Comparison of ENCODE assay signal across 8 cellular contexts in genomic region chr1:2049517-2050481, GRCh38. TPM values are rescaled to one million over a fixed set of nuclear protein-coding genes. Genes with fewer than 3 reads are reported as not detected.
DNase-seq lines count a peak whose midpoint lies in the region; ATAC-seq and TF ChIP-seq lines count a peak whose summit lies in the region.

PRKCZ (plus strand) TSS chr1:2050411; CDS start chr1:2050631, 220 bp downstream.

- H3K36me3 ChIP-seq in CD8-positive, alpha-beta memory T cell (ENCODE audit: insufficient read depth, low read length), result no peaks in the 10 kb centered on the region
- H3K36me3 ChIP-seq in GM23338 (ENCODE audit: insufficient read depth), result no peaks in the 10 kb centered on the region
- no peaks in the 10 kb centered on the region for H3K36me3 ChIP-seq in ectodermal cell (ENCODE audit: control insufficient read depth, insufficient read depth, low read length)

- POLR2A ChIA-PET in CD8-positive, alpha-beta memory T cell (lab: Charles Lee), result interaction anchor here (1.1 kb wide), 1 partner anchor 99 kb away, joined by 3 read pairs; no protein-coding TSS in a partner anchor
- POLR2A ChIA-PET in activated CD4-positive, alpha-beta memory T cell treated with anti-CD3 and anti-CD28 coated beads, Interleukin-2, amount 10 ng/mL, durations not matched to agents 7 days and 5 days (lab: Charles Lee), result no interaction called here

- peak within 1 kb of the TSS; percentile 77 to 90 (median 83) for H3K4me3 Mint-ChIP-seq in CD8-positive, alpha-beta memory T cell
- peak within 1 kb of the TSS; percentile 82 for H3K4me3 Mint-ChIP-seq in GM23338
- H3K4me3 Mint-ChIP-seq in activated CD4-positive, alpha-beta memory T cell treated with anti-CD3 and anti-CD28 coated beads, Interleukin-2, amount 10 ng/mL, durations not matched to agents 7 days and 5 days, result peak within 1 kb of the TSS; percentile 73

- peak within 1 kb of the TSS; percentile 43 for H3K27ac ChIP-seq in CD8-positive, alpha-beta memory T cell (ENCODE audit: low read depth, low read length)
- H3K27ac ChIP-seq in GM23338 (ENCODE audit: low read depth) (peak within 1 kb of the TSS; percentile 93), ectodermal cell (ENCODE audit: insufficient read depth, low read depth, low read length, poor library complexity, severe bottlenecking) (peak within 1 kb of the TSS; percentile 67)

- no peaks in the 10 kb centered on the region for H3K27me3 ChIP-seq in CD8-positive, alpha-beta memory T cell (ENCODE audit: insufficient read depth, low read length, poor library complexity, severe bottlenecking)
- no peaks in the 10 kb centered on the region for H3K27me3 ChIP-seq in GM23338 (ENCODE audit: insufficient read depth)
- H3K27me3 ChIP-seq in ectodermal cell (ENCODE audit: control insufficient read depth, insufficient read depth, low read length, poor library complexity, severe bottlenecking), result peaks cover 64% of the 10 kb centered on the region

- H4K20me1 ChIP-seq in GM23338 (replicated peaks; ENCODE audit: insufficient read depth), result peaks cover 22% of the 10 kb centered on the region

- H3K4me3 ChIP-seq in CD8-positive, alpha-beta memory T cell (ENCODE audit: low read length), result peak within 1 kb of the TSS; percentile 70
- H3K4me3 ChIP-seq in GM23338 (peak within 1 kb of the TSS; percentile 92), ectodermal cell (ENCODE audit: insufficient read depth, low read depth, low read length) (peak within 1 kb of the TSS; percentile 61)

- H3K36me3 Mint-ChIP-seq in CD8-positive, alpha-beta memory T cell, result no peaks in the 10 kb centered on the region
- peaks cover 2% of the 10 kb centered on the region; the same call in 1 of the 3 replicates for H3K36me3 Mint-ChIP-seq in GM23338 (ENCODE audit: low read depth)
- H3K36me3 Mint-ChIP-seq in activated CD4-positive, alpha-beta memory T cell treated with anti-CD3 and anti-CD28 coated beads, Interleukin-2, amount 10 ng/mL, durations not matched to agents 7 days and 5 days (ENCODE audit: low read depth), result no peaks in the 10 kb centered on the region

- peak within 1 kb of the TSS; percentile 96 for H3K4me2 ChIP-seq in GM23338

- H3F3A ChIP-seq in GM23338 (replicated peaks; ENCODE audit: low read depth), result peaks cover 18% of the 10 kb centered on the region

- CTCF ChIA-PET in CD8-positive, alpha-beta memory T cell (lab: Charles Lee), result no interaction called here
- CTCF ChIA-PET in activated CD4-positive, alpha-beta memory T cell treated with anti-CD3 and anti-CD28 coated beads, Interleukin-2, amount 10 ng/mL, durations not matched to agents 7 days and 5 days (lab: Charles Lee), result no interaction called here

- H3K4me1 ChIP-seq in CD8-positive, alpha-beta memory T cell (ENCODE audit: insufficient read depth, low read length), result peaks cover 25% of the 10 kb centered on the region
- peaks cover 25% of the 10 kb centered on the region; the same call in 1 of the 2 replicates for H3K4me1 ChIP-seq in GM23338 (ENCODE audit: insufficient read depth)
- peaks cover 12% of the 10 kb centered on the region for H3K4me1 ChIP-seq in ectodermal cell (ENCODE audit: control insufficient read depth, insufficient read depth, low read length)

- H3K9me2 ChIP-seq in GM23338 (ENCODE audit: insufficient read depth), result no peaks in the 10 kb centered on the region

- H3K27ac Mint-ChIP-seq in CD8-positive, alpha-beta memory T cell, result peak within 1 kb of the TSS in 7 of 8 donors; percentile 50 to 86 (median 68)
- H3K27ac Mint-ChIP-seq in GM23338, result peak within 1 kb of the TSS; percentile 89
- H3K27ac Mint-ChIP-seq in activated CD4-positive, alpha-beta memory T cell treated with anti-CD3 and anti-CD28 coated beads, Interleukin-2, amount 10 ng/mL, durations not matched to agents 7 days and 5 days, result no peak within 1 kb of the TSS

- H3K27me3 Mint-ChIP-seq in CD8-positive, alpha-beta memory T cell, result peaks cover 6 to 8% of the 10 kb centered on the region in 2 donors
- peaks cover 26% of the 10 kb centered on the region for H3K27me3 Mint-ChIP-seq in GM23338 (ENCODE audit: insufficient read depth, low read depth, poor library complexity)
- peaks cover 20% of the 10 kb centered on the region for H3K27me3 Mint-ChIP-seq in activated CD4-positive, alpha-beta memory T cell treated with anti-CD3 and anti-CD28 coated beads, Interleukin-2, amount 10 ng/mL, durations not matched to agents 7 days and 5 days

- DNase-seq in CD8-positive, alpha-beta memory T cell, result peak; percentile 92 to 95 (median 94)
- DNase-seq in GM23338 (ENCODE audit: low spot score), result peak; percentile 96
- DNase-seq in NCI-H2227 (lab: John Stamatoyannopoulos, UW; ENCODE audit: unreplicated experiment), result peak; percentile 96
- DNase-seq in activated CD4-positive, alpha-beta memory T cell treated with anti-CD3 and anti-CD28 coated beads, Interleukin-2, amount 10 ng/mL, durations not matched to agents 7 days and 5 days, result peak; percentile 90
- peak; percentile 93 for DNase-seq in mesenteric fat pad (ENCODE audit: low spot score)
- peak; percentile 92 for DNase-seq in stimulated activated CD8-positive, alpha-beta memory T cell treated with anti-CD3 and anti-CD28 coated beads, Interleukin-4, amount 100 ng/mL, for 24 hours (ENCODE audit: low read depth)

- ATAC-seq in GM23338 (peak; percentile 63), HG02884 (IDR thresholded peaks at IDR 0.05; ENCODE audit: unreplicated experiment) (no peak)

- TF ChIP-seq CTCF in GM23338 (conservative IDR thresholded peaks at IDR 0.05; ENCODE audit: low read depth in 2 of 2), result peak; percentile 55 to 60

- H3K79me2 ChIP-seq in GM23338 (replicated peaks; ENCODE audit: insufficient read depth), result peaks cover 37% of the 10 kb centered on the region

- peak within 1 kb of the TSS; percentile 91 for H2AFZ ChIP-seq in GM23338

- H3K4me1 Mint-ChIP-seq in CD8-positive, alpha-beta memory T cell, result peaks cover 13 to 41% (median 15%) of the 10 kb centered on the region in 3 donors
- peaks cover 22% of the 10 kb centered on the region for H3K4me1 Mint-ChIP-seq in GM23338
- peaks cover 19% of the 10 kb centered on the region for H3K4me1 Mint-ChIP-seq in activated CD4-positive, alpha-beta memory T cell treated with anti-CD3 and anti-CD28 coated beads, Interleukin-2, amount 10 ng/mL, durations not matched to agents 7 days and 5 days

- 1% methylated on average over 98 of the region's 98 CpGs for WGBS in ectodermal cell, 2 experiments

- H3K9me3 ChIP-seq in CD8-positive, alpha-beta memory T cell (ENCODE audit: low read length), result no peaks in the 10 kb centered on the region
- no peaks in the 10 kb centered on the region for H3K9me3 ChIP-seq in ectodermal cell (ENCODE audit: control insufficient read depth, low read length)

- H3K9me3 Mint-ChIP-seq in CD8-positive, alpha-beta memory T cell, result no peaks in the 10 kb centered on the region
- no peaks in the 10 kb centered on the region; the same call in 2 of the 3 replicates for H3K9me3 Mint-ChIP-seq in GM23338
- H3K9me3 Mint-ChIP-seq in activated CD4-positive, alpha-beta memory T cell treated with anti-CD3 and anti-CD28 coated beads, Interleukin-2, amount 10 ng/mL, durations not matched to agents 7 days and 5 days, result no peaks in the 10 kb centered on the region

TF ChIP-seq in GM23338, 12 proteins besides CTCF, POLR2A, EP300 and RAD21:
- TF ChIP-seq POLR2AphosphoS5 (IDR thresholded peaks at IDR 0.05; ENCODE audit: low read depth) (peak; percentile 59), NANOG (IDR thresholded peaks at IDR 0.05; ENCODE audit: borderline replicate concordance) (no peak), ZNF331 (CRISPR knock-in tag; IDR thresholded peaks at IDR 0.05; ENCODE audit: low read depth) (no peak), CREB1 (CRISPR knock-in tag; IDR thresholded peaks at IDR 0.05; ENCODE audit: low read depth) (no peak), EZH2phosphoT487 (IDR thresholded peaks at IDR 0.05; ENCODE audit: unreplicated experiment) (no peak), REST (IDR thresholded peaks at IDR 0.05; ENCODE audit: unreplicated experiment) (no peak), JUNB (IDR thresholded peaks at IDR 0.05; ENCODE audit: unreplicated experiment) (no peak)
TF ChIP-seq in GM23338: peak in this region for 1.

RNA-seq across cellular contexts. Expression of gene PRKCZ, which starts in this region (rescaled TPM):
- 10 to 100 TPM; 13.8 to 15.4 TPM for total RNA-seq in CD8-positive, alpha-beta memory T cell
- 17.4 TPM for polyA plus RNA-seq in CD8-positive, alpha-beta memory T cell
- total RNA-seq in GM23338 (2014; rRNA removed; shearing (Covaris generic)), result 36.9 and 42.3 TPM in 2 replicates
- polyA plus RNA-seq in GM23338 (2016; fragmentation: Nextera tagmentation; extraction: Ambion mirVana), result 22.5 and 26.2 TPM in 2 replicates
- 1 to 10 TPM; 6.7 to 8.0 TPM for total RNA-seq in activated CD4-positive, alpha-beta memory T cell treated with anti-CD3 and anti-CD28 coated beads, Interleukin-2, amount 10 ng/mL, durations not matched to agents 7 days and 5 days
- 37.2 TPM for polyA plus RNA-seq in ectodermal cell (2013, experiment 1 of 4)
- polyA plus RNA-seq in ectodermal cell (2013, experiment 2 of 4), result 41.6 TPM
- polyA plus RNA-seq in ectodermal cell (2013, experiment 3 of 4), result 26.8 TPM
- 26.8 TPM for polyA plus RNA-seq in ectodermal cell (2013, experiment 4 of 4)
- 1.4 TPM for total RNA-seq in mesenteric fat pad

Comparison
In these comparisons a context has a peak if more than half of its experiments do, and no peak if none do; other contexts are left out.
1. H3K27ac ChIP-seq: peak in every context shown above with its lines; median percentile 93 in GM23338; 67 in ectodermal cell; 43 in CD8-positive, alpha-beta memory T cell.